ENCODE assay signal across 10 cellular contexts in the genomic region with DNA sequence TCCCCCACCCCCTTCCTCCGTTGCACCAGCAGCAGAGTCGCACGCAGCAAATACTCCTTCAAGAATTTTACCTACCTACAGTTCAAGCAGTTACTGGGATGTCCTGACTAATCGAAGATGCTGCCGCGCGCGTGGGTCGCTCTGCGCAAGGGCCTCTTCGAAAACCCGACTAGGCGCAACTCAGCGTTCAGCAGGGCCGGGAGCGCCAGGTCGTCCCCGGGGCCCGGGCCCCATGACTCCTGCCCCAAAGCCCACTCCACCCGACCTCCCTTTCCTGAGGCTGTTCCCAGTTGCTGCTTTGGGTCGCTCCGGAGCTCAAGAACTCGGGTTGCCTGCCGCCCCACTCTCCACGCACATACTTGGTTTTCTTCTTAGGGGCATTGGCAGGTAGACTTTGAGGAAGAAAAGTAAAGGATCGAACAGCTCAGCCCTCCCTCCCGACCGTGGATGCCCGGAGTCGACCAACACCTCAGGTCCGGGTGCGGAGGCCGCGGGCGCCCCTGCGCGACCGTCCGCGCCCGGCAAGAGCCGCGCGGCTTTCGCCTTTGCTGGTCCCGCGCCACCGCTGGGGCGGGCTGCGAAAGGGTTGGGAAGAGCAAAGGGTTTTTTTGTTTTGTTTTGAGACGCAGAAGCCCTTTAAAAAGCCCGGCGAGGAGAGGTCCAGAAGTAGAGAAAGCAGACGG. TPM values are rescaled to one million over a fixed set of nuclear protein-coding genes. Genes with fewer than 3 reads are reported as not detected.
A peak's percentile ranks its signal among the peaks of the same experiment; 100 is the strongest.
DNase-seq lines count a peak whose midpoint lies in the region; ATAC-seq, FAIRE-seq and TF ChIP-seq lines count a peak whose summit lies in the region.
"Had no signal": no experiment of that assay in that cellular context is flagged by ENCODE, and none has a peak within 500 bp of the region (broad histone marks: within the 10 kb centered on the region; RNA-seq: fewer than 3 reads in every experiment).

No MANE protein-coding gene starts in this region.

- peak overlapping the region; percentile 81 to 93 for H3K4me3 Mint-ChIP-seq in CD14-positive monocyte

- DNase-seq in CD14-positive monocyte (ENCODE audit: low spot score) (no peak), HTR-8/SVneo (ENCODE audit: insufficient read length, low spot score) (no peak), breast epithelium (ENCODE audit: low spot score in 2 of 2) (no peak), lung (ENCODE audit: low spot score) (no peak), transverse colon (no peak), NCI-H2196 (lab: John Stamatoyannopoulos, UW; ENCODE audit: unreplicated experiment) (no peak), NCI-H146 treated with DMSO at 0.1 percent for 48 hours (lab: John Stamatoyannopoulos, UW; ENCODE audit: unreplicated experiment) (no peak)
- no peak for DNase-seq in central memory CD4-positive, alpha-beta T cell

- H3K36me3 Mint-ChIP-seq in CD14-positive monocyte, result peaks cover 0 to 2% of the 10 kb centered on the region in 2 donors

- peak overlapping the region; percentile 67 to 87 (median 68) for H3K4me3 ChIP-seq in breast epithelium
- peak overlapping the region; percentile 40 for H3K4me3 ChIP-seq in lung
- peak overlapping the region; percentile 54 to 71 (median 57) for H3K4me3 ChIP-seq in transverse colon

- peak; percentile 31 for FAIRE-seq in HTR-8/SVneo (lab: Jason Lieb, UNC)
- FAIRE-seq: islet of Langerhans had no signal

- H3K27me3 Mint-ChIP-seq in CD14-positive monocyte (ENCODE audit: low read depth in 3 of 3), result peaks cover 67 to 92% (median 79%) of the 10 kb centered on the region in 3 donors

- TF ChIP-seq CTCF in CD14-positive monocyte (IDR thresholded peaks at IDR 0.05) (no peak), breast epithelium (IDR thresholded peaks at IDR 0.05) (no peak), lung (IDR thresholded peaks at IDR 0.05; ENCODE audit: control extremely low read depth, extremely low read depth) (no peak), transverse colon (IDR thresholded peaks at IDR 0.05) (peak in 1 of 5 experiments; percentile 3)

- H3K9me3 ChIP-seq in breast epithelium, result no peaks in the 10 kb centered on the region
- H3K9me3 ChIP-seq in lung (ENCODE audit: control insufficient read depth in 2 of 2, insufficient read depth in 1 of 2, low read length in 1 of 2), result no peaks in the 10 kb centered on the region
- no peaks in the 10 kb centered on the region for H3K9me3 ChIP-seq in transverse colon

- TF ChIP-seq POLR2A in breast epithelium (IDR thresholded peaks at IDR 0.05) (no peak), transverse colon (IDR thresholded peaks at IDR 0.05) (no peak)

- peaks cover 29% of the 10 kb centered on the region for H3K4me1 Mint-ChIP-seq in CD14-positive monocyte

- H3K27ac Mint-ChIP-seq in CD14-positive monocyte, result no peak overlapping the region

- TF ChIP-seq EP300 in transverse colon (IDR thresholded peaks at IDR 0.05; ENCODE audit: low read depth), result no peak

- H3K36me3 ChIP-seq in breast epithelium (no peaks in the 10 kb centered on the region), lung (ENCODE audit: control insufficient read depth in 2 of 2, insufficient read depth in 2 of 2, low read length in 2 of 2) (peaks cover 0 to 3% of the 10 kb centered on the region in 2 donors), transverse colon (no peaks in the 10 kb centered on the region)

- H3K4me1 ChIP-seq in breast epithelium, result no peaks in the 10 kb centered on the region
- peaks cover 0 to 12% of the 10 kb centered on the region in 2 donors for H3K4me1 ChIP-seq in lung (ENCODE audit: control insufficient read depth in 2 of 2, insufficient read depth in 2 of 2, low read length in 2 of 2)
- peaks cover 4 to 43% (median 34%) of the 10 kb centered on the region in 4 donors for H3K4me1 ChIP-seq in transverse colon

- intact Hi-C loops in CD14-positive monocyte (cut with micrococcal nuclease) (no loop called here), breast epithelium (cut with DNase I; ENCODE audit: low total_unique reads) (no loop called here), transverse colon (cut with DNase I; ENCODE audit: low total_unique reads) (loop anchor here (10.0 kb wide), 1 partner anchor 220 kb away; no protein-coding TSS in a partner anchor)

- H3K27me3 ChIP-seq in breast epithelium (peaks cover 0 to 11% of the 10 kb centered on the region in 2 donors), lung (ENCODE audit: control insufficient read depth, insufficient read depth) (no peaks in the 10 kb centered on the region), transverse colon (peaks cover 42% of the 10 kb centered on the region)

- no peak for ATAC-seq in lung (ENCODE audit: insufficient read depth, low FRiP score)

- H3K27ac ChIP-seq in breast epithelium (peak overlapping the region; percentile 80 to 94), lung (ENCODE audit: low read depth in 1 of 2, low read length in 1 of 2) (peak overlapping the region; percentile 62 to 64), transverse colon (peak overlapping the region; percentile 80 to 89 (median 83))
- H3K27ac ChIP-seq: HL-60 had no signal

- H3K9me3 Mint-ChIP-seq in CD14-positive monocyte, result peaks cover 0 to 20% (median 13%) of the 10 kb centered on the region in 7 donors

- in situ Hi-C loops in transverse colon (cut with MboI; ENCODE audit: low pct_ligation_motif_present in 1 of 4, low pct_unique_long_range_greater_than_20kb in 1 of 4, low sequenced_read_pairs in 3 of 4), result loop anchor here in 1 of 4 donors (25.0 kb wide), 1 partner anchor 383 kb away; no protein-coding TSS in a partner anchor

- WGBS in lung, 2 donors, result 1% methylated on average over 53 to 54 of the region's 54 CpGs
- 6% methylated on average over 51 of the region's 54 CpGs; no CpG with 5 or more reads in 1 of the 2 donors for WGBS in transverse colon (ENCODE audit: low coverage in 1 of 2), 2 donors

RNA-seq across cellular contexts. Expression of gene BMP4, which starts 1.9 kb away (rescaled TPM):
- polyA plus RNA-seq in CD14-positive monocyte, result under 1 TPM in 1 of 2 donors, not detected in 1; 0.28 TPM
- 10 to 100 TPM; 17.0 to 51.8 (median 17.7) TPM for total RNA-seq in breast epithelium
- 10 to 100 TPM; 13.3 to 39.0 TPM for total RNA-seq in lung
- 10 to 100 TPM in 1 of 2 donors, 1 to 10 TPM in 1; 7.1 to 10.5 TPM for polyA plus RNA-seq in lung
- 10 to 100 TPM in 3 of 4 donors, 1 to 10 TPM in 1; 7.2 to 56.5 (median 12.4) TPM for total RNA-seq in transverse colon
